ENCODE assay signal across 8 cellular contexts in genomic region chrX:20265221-20265725, GRCh38. TPM values are rescaled to one million over a fixed set of nuclear protein-coding genes. Genes with fewer than 3 reads are reported as not detected.
DNase-seq lines count a peak whose midpoint lies in the region; ATAC-seq and TF ChIP-seq lines count a peak whose summit lies in the region.

No MANE protein-coding gene starts in this region.

- H3K4me3 ChIP-seq in upper lobe of right lung, result peak overlapping the region; percentile 60

- H3K27ac Mint-ChIP-seq in osteocyte (ENCODE audit: unreplicated experiment), result peak overlapping the region; percentile 94

- peak overlapping the region; percentile 88 for H3K4me3 Mint-ChIP-seq in osteocyte (ENCODE audit: unreplicated experiment)

- H3K4me1 Mint-ChIP-seq in osteocyte (ENCODE audit: unreplicated experiment), result peaks cover 14% of the 10 kb centered on the region

- H3K27me3 Mint-ChIP-seq in osteocyte (ENCODE audit: unreplicated experiment), result no peaks in the 10 kb centered on the region

- ATAC-seq in GM18870 (IDR thresholded peaks at IDR 0.05; ENCODE audit: unreplicated experiment) (peak; percentile 37), HG03378 (IDR thresholded peaks at IDR 0.05; ENCODE audit: unreplicated experiment) (peak; percentile 43), upper lobe of right lung (peak; percentile 55)

- peak; percentile 55 for DNase-seq in AG08396 (ENCODE audit: low spot score)
- peak; percentile 91 for DNase-seq in RKO (ENCODE audit: low spot score)
- DNase-seq in activated gamma-delta T cell treated with Interleukin-2 at 50 U/mL for 16 hours, result peak; percentile 40
- peak; percentile 62 for DNase-seq in glomerular visceral epithelial cell (ENCODE audit: extremely low spot score)
- DNase-seq in osteocyte (ENCODE audit: extremely low spot score, unreplicated experiment), result no peak
- DNase-seq in upper lobe of right lung, result peak; percentile 82

- no peaks in the 10 kb centered on the region for H3K9me3 ChIP-seq in upper lobe of right lung

- H3K9me3 Mint-ChIP-seq in osteocyte (ENCODE audit: unreplicated experiment), result no peaks in the 10 kb centered on the region

- peak overlapping the region; percentile 81 for H3K27ac ChIP-seq in upper lobe of right lung

- no peak for TF ChIP-seq CTCF in osteocyte (IDR thresholded peaks at IDR 0.05)
- no peak for TF ChIP-seq CTCF in upper lobe of right lung (IDR thresholded peaks at IDR 0.05)

- intact Hi-C loops in upper lobe of right lung (cut with DNase I), result no loop called here

- no peaks in the 10 kb centered on the region for H3K36me3 Mint-ChIP-seq in osteocyte (ENCODE audit: unreplicated experiment)

- no peaks in the 10 kb centered on the region for H3K36me3 ChIP-seq in upper lobe of right lung

- no peaks in the 10 kb centered on the region for H3K27me3 ChIP-seq in upper lobe of right lung

- H3K4me1 ChIP-seq in upper lobe of right lung, result peaks cover 21% of the 10 kb centered on the region

RNA-seq across cellular contexts. Expression of gene RPS6KA3, which starts 1.4 kb away (rescaled TPM):
- total RNA-seq in osteocyte, result 21.8 TPM in 2 replicates
- total RNA-seq in upper lobe of right lung, result 70.5 TPM
